In the genomic region with DNA sequence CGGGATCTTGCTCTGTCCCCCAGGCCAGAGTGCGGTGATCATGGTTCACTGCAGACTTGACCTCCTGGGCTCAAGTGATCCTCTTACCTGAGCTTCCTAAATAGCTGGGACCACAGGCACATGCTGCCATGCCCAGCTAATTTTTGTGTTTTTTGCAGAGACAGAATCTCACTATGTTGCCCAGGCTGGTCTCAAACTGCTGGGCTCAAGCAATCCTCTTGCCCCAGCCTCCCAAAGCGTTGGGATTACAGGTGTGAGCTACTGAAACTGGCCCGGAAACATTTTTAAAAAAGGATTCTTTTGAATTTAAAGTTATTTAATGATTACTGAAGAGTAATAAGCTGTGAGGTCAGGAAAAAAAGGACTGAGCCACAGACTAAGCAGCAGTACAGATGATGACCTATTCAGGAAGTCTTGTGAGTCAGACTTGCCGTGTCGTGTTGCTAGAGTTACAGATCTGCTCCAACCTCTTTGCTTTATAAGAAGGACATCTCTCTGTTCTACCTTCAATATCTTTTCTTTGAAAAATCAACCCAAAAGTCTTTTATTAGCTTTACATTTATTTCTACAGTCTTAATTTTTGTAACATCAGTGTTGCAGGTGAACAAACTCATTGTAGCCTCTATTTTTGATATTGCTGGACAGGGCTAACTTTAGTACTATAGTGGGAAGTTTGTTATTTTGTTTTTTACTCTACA, we compare ENCODE assay signal across 8 cellular contexts.
DNase-seq lines count a peak whose midpoint lies in the region; ATAC-seq, FAIRE-seq and TF ChIP-seq lines count a peak whose summit lies in the region.

No MANE protein-coding gene starts in this region.

- peak; percentile 77 for ATAC-seq in GM18909 (IDR thresholded peaks at IDR 0.05; ENCODE audit: poor library complexity, unreplicated experiment)
- ATAC-seq in HG03469 (IDR thresholded peaks at IDR 0.05; ENCODE audit: unreplicated experiment), result no peak

- no peaks in the 10 kb centered on the region for H3K36me3 Mint-ChIP-seq in endodermal cell (ENCODE audit: low read depth)

- no peaks in the 10 kb centered on the region for H4K20me1 ChIP-seq in Loucy (ENCODE audit: insufficient read depth, low read length, poor library complexity, severe bottlenecking)

- whole genome bisulfite sequencing in small intestine, 3 donors, result 67 to 84% (median 67%) methylated on average over 6 of the region's 6 CpGs
- 79 to 84% methylated on average over 6 of the region's 6 CpGs for WGBS in thyroid gland, 2 donors
- 95 to 97% methylated on average over 4 to 6 of the region's 6 CpGs for WGBS in endodermal cell (ENCODE audit: insufficient coverage in 1 of 2, insufficient read length in 1 of 2), 2 experiments

- H2AFZ ChIP-seq in Loucy (ENCODE audit: low read length), result no peak overlapping the region

- no peaks in the 10 kb centered on the region for H3K36me3 ChIP-seq in Loucy (ENCODE audit: insufficient read depth, low read length)
- H3K36me3 ChIP-seq in small intestine (ENCODE audit: control insufficient read depth in 2 of 2, insufficient read depth in 2 of 2, low read length in 2 of 2), result no peaks in the 10 kb centered on the region
- no peaks in the 10 kb centered on the region for H3K36me3 ChIP-seq in thyroid gland
- H3K36me3 ChIP-seq in endodermal cell (ENCODE audit: control insufficient read depth, insufficient read depth, low read length), result no peaks in the 10 kb centered on the region

- intact Hi-C loops in thyroid gland (cut with DNase I), result no loop called here

- H3K4me1 ChIP-seq in Loucy (ENCODE audit: insufficient read depth, low read length, poor library complexity, severe bottlenecking) (peaks cover 23% of the 10 kb centered on the region), small intestine (ENCODE audit: control insufficient read depth in 2 of 2, insufficient read depth in 1 of 2, low read depth in 1 of 2, low read length in 1 of 2) (peaks cover 2 to 8% of the 10 kb centered on the region in 2 donors), thyroid gland (no peaks in the 10 kb centered on the region), endodermal cell (ENCODE audit: control insufficient read depth, insufficient read depth, low read length) (peaks cover 4% of the 10 kb centered on the region)

- H3K4me2 ChIP-seq in Loucy (ENCODE audit: low read depth, low read length, poor library complexity, severe bottlenecking), result peak overlapping the region; percentile 58

- H3K9ac ChIP-seq in Loucy (ENCODE audit: low read depth, low read length, poor library complexity, severe bottlenecking) (no peak overlapping the region), endodermal cell (ENCODE audit: extremely low read depth, low read length, poor library complexity, severe bottlenecking) (no peak overlapping the region)

- no peak for TF ChIP-seq POLR2A in thyroid gland (IDR thresholded peaks at IDR 0.05)

- H3K4me3 ChIP-seq in Loucy (ENCODE audit: low read length, poor library complexity, severe bottlenecking) (peak overlapping the region; percentile 13), small intestine (ENCODE audit: low read depth in 1 of 2, low read length in 2 of 2) (no peak overlapping the region), thyroid gland (replicated peaks in 1 of 3) (no peak overlapping the region), endodermal cell (ENCODE audit: low read length) (no peak overlapping the region)

- DNase-seq in activated CD8-positive, alpha-beta memory T cell treated with anti-CD3 and anti-CD28 coated beads for 1 hour (ENCODE audit: extremely low read depth in 1 of 2, low read depth in 1 of 2), result peak; percentile 50 to 68
- DNase-seq in fibroblast of gingiva (ENCODE audit: low read depth) (peak; percentile 65), small intestine (peak; percentile 52), thyroid gland (no peak), endodermal cell (no peak)

- peaks cover 22% of the 10 kb centered on the region for H3K4me1 Mint-ChIP-seq in endodermal cell

- H3K4me3 Mint-ChIP-seq in endodermal cell, result no peak overlapping the region

- H3K9me3 Mint-ChIP-seq in endodermal cell, result no peaks in the 10 kb centered on the region

- no peak for FAIRE-seq in small intestine (lab: Jason Lieb, UNC)

- H3K27ac Mint-ChIP-seq in endodermal cell, result no peak overlapping the region

- peaks cover 16% of the 10 kb centered on the region; the same call in 1 of the 2 replicates for H3K79me2 ChIP-seq in Loucy (ENCODE audit: insufficient read depth, low read length)

- no peaks in the 10 kb centered on the region for H3K9me2 ChIP-seq in Loucy (replicated peaks; ENCODE audit: low read depth, low read length)

- no peaks in the 10 kb centered on the region for H3K9me3 ChIP-seq in Loucy (ENCODE audit: insufficient read depth, low read depth, low read length)
- H3K9me3 ChIP-seq in small intestine (ENCODE audit: control insufficient read depth, low read depth), result no peaks in the 10 kb centered on the region
- H3K9me3 ChIP-seq in thyroid gland, result no peaks in the 10 kb centered on the region
- H3K9me3 ChIP-seq in endodermal cell (ENCODE audit: control insufficient read depth, low read length), result no peaks in the 10 kb centered on the region

- H3F3A ChIP-seq in Loucy (ENCODE audit: low read depth), result no peaks in the 10 kb centered on the region

- H3K27ac ChIP-seq in small intestine (ENCODE audit: low read depth in 1 of 2, low read length in 1 of 2) (peak overlapping the region in 1 of 2 donors; percentile 81), thyroid gland (no peak overlapping the region), endodermal cell (ENCODE audit: low read depth, low read length) (no peak overlapping the region)

- no peaks in the 10 kb centered on the region for H3K27me3 ChIP-seq in Loucy (ENCODE audit: insufficient read depth, low read length, poor library complexity, severe bottlenecking)
- no peaks in the 10 kb centered on the region for H3K27me3 ChIP-seq in small intestine (ENCODE audit: control insufficient read depth in 2 of 2, insufficient read depth in 2 of 2, low read length in 2 of 2)
- no peaks in the 10 kb centered on the region for H3K27me3 ChIP-seq in thyroid gland
- H3K27me3 ChIP-seq in endodermal cell (ENCODE audit: control insufficient read depth, insufficient read depth, low read length, poor library complexity, severe bottlenecking), result no peaks in the 10 kb centered on the region

- TF ChIP-seq CTCF in Loucy (conservative IDR thresholded peaks at IDR 0.05; ENCODE audit: low read length) (no peak), thyroid gland (IDR thresholded peaks at IDR 0.05) (no peak), endodermal cell (conservative IDR thresholded peaks at IDR 0.05) (no peak)

- no peaks in the 10 kb centered on the region for H3K27me3 Mint-ChIP-seq in endodermal cell (ENCODE audit: insufficient read depth)

Comparison
In these comparisons a context has a peak if more than half of its experiments do, and no peak if none do; other contexts are left out.
1. DNase-seq: peak in activated CD8-positive, alpha-beta memory T cell treated with anti-CD3 and anti-CD28 coated beads for 1 hour (2 of 2), fibroblast of gingiva (single experiment) and small intestine (single experiment); none in thyroid gland (0 of 2) and endodermal cell (single experiment).